In the genomic region with DNA sequence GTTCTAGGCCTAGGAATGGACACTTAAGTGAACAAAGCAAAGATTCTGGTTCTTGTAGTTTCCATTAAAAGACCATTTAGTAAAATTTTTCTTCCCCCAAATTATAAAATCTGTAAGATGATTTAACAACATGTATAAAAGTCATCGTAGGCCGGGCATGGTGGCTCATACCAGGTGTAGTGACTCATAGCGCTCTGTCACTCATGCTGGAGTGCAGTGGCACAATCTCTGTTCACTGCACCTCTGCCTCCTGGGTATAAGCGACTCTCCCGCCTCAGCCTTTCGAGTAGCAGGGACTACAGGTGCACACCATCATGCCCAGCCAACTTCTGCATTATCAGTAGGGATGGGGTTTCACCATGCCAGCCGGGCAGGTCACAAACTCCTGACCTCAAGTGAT, we compare ENCODE assay signal across 17 cellular contexts.
"Had no signal": no experiment of that assay in that cellular context is flagged by ENCODE, and none has a peak within 500 bp of the region (broad histone marks: within the 10 kb centered on the region; RNA-seq: fewer than 3 reads in every experiment).

No MANE protein-coding gene starts in this region.

- H3K4me3 ChIP-seq: coronary artery, esophagus squamous epithelium had no signal

- H3K9me3 Mint-ChIP-seq: activated B cell treated with CpG ODN at 0.5 μM for 24 hours; activated naive CD4-positive, alpha-beta T cell treated with anti-CD3 and anti-CD28 coated beads, Interleukin-2, amount 50 U/mL, for 72 hours; activated T-cell treated with anti-CD3 and anti-CD28 coated beads, Interleukin-2, amount 50 U/mL, for 72 hours; central memory CD8-positive, alpha-beta T cell; natural killer cell treated with Interleukin-12 subunit alpha and Interleukin-12 subunit beta and Interleukin-15 and Interleukin-18, amount 100 ng/mL, for 72 hours had no signal

- H3K27ac ChIP-seq: coronary artery, esophagus squamous epithelium had no signal

- H3K27me3 Mint-ChIP-seq: activated B cell treated with CpG ODN at 0.5 μM for 24 hours; central memory CD8-positive, alpha-beta T cell; natural killer cell treated with Interleukin-12 subunit alpha and Interleukin-12 subunit beta and Interleukin-15 and Interleukin-18, amount 100 ng/mL, for 72 hours; T-helper 17 cell had no signal

- H3K36me3 ChIP-seq: esophagus squamous epithelium had no signal

- H3K27me3 ChIP-seq: esophagus squamous epithelium had no signal

- ATAC-seq: activated naive CD4-positive, alpha-beta T cell treated with anti-CD3 and anti-CD28 coated beads, Interleukin-2, amount 50 U/mL, for 72 hours; natural killer cell treated with Interleukin-12 subunit alpha and Interleukin-12 subunit beta and Interleukin-15 and Interleukin-18, amount 100 ng/mL, for 72 hours; T-helper 17 cell had no signal

- H3K9me3 ChIP-seq: esophagus squamous epithelium had no signal

- H3K27ac Mint-ChIP-seq: activated B cell treated with CpG ODN at 0.5 μM for 24 hours; activated naive CD4-positive, alpha-beta T cell treated with anti-CD3 and anti-CD28 coated beads, Interleukin-2, amount 50 U/mL, for 72 hours; activated T-cell treated with anti-CD3 and anti-CD28 coated beads, Interleukin-2, amount 50 U/mL, for 72 hours; natural killer cell treated with Interleukin-12 subunit alpha and Interleukin-12 subunit beta and Interleukin-15 and Interleukin-18, amount 100 ng/mL, for 72 hours; T-helper 17 cell had no signal

- H3K4me3 Mint-ChIP-seq: activated B cell treated with CpG ODN at 0.5 μM for 24 hours; activated T-cell treated with anti-CD3 and anti-CD28 coated beads, Interleukin-2, amount 50 U/mL, for 72 hours; central memory CD8-positive, alpha-beta T cell; natural killer cell treated with Interleukin-12 subunit alpha and Interleukin-12 subunit beta and Interleukin-15 and Interleukin-18, amount 100 ng/mL, for 72 hours; T-helper 17 cell had no signal

- DNase-seq: activated B cell treated with CpG ODN at 0.5 μM for 24 hours; activated CD4-positive, alpha-beta T cell treated with anti-CD3 and anti-CD28 coated beads, Interleukin-2, amount 50 U/mL, for 4 hours; activated CD8-positive, alpha-beta memory T cell treated with anti-CD3 and anti-CD28 coated beads, Interleukin-2, amount 50 U/mL, for 4 hours; activated gamma-delta T cell; activated T-cell treated with anti-CD3 and anti-CD28 coated beads, Interleukin-2, amount 50 U/mL, for 72 hours; esophagus squamous epithelium; glutamatergic neuron; hypothalamus; mesendoderm; stimulated activated CD4-positive, alpha-beta T cell treated with anti-CD3 and anti-CD28 coated beads, Interleukin-4, amount 100 ng/mL, for 1 hour; stimulated activated naive CD4-positive, alpha-beta T cell treated with Interleukin-2 at 50 U/mL for 16 hours; T-helper 17 cell; trophoblast cell had no signal
